In the genomic region with DNA sequence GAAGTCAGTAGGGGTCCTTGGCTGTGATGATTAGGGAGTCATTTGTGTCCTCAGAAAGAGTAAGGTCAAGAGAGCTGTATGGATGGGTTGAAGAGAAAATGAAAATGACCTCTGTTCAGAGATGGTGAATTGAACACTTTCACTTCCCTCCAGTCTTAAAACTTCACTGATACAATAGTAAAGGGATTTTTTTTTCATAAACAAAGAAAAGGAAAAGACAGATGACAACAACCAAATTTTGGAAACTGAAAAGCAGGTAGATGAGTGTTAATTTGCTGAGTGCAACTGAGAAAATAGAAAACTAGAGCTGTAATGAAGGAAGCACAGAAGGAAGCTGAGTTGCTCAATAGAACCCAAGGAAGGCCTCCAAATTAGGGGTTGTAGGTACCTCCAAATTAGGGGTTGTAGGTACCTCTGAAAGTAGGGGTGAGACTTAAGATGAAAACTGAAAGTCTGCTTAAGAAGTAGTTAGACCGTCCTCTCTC, we compare ENCODE assay signal across 12 cellular contexts. TPM values are rescaled to one million over a fixed set of nuclear protein-coding genes. Genes with fewer than 3 reads are reported as not detected.
DNase-seq lines count a peak whose midpoint lies in the region; ATAC-seq lines count a peak whose summit lies in the region.
"Had no signal": no experiment of that assay in that cellular context is flagged by ENCODE, and none has a peak within 500 bp of the region (broad histone marks: within the 10 kb centered on the region; RNA-seq: fewer than 3 reads in every experiment).

No MANE protein-coding gene starts in this region.

- H3K79me2 ChIP-seq in GM23248 (ENCODE audit: insufficient read depth) = no peaks in the 10 kb centered on the region

- no peaks in the 10 kb centered on the region for H3K9me3 ChIP-seq in GM23248 (ENCODE audit: low read depth)
- H3K9me3 ChIP-seq: BLaER1, colonic mucosa, prostate gland had no signal

- H2AFZ ChIP-seq in GM23248 = peak overlapping the region; percentile 48; the same call in 1 of the 2 replicates

- in situ Hi-C loops in GM23248 (cut with MboI) = no loop called here

- no peaks in the 10 kb centered on the region for H3K27me3 ChIP-seq in GM23248 (replicated peaks; ENCODE audit: insufficient read depth)
- H3K27me3 ChIP-seq: BLaER1, colonic mucosa had no signal

- CTCF ChIA-PET in activated naive CD4-positive, alpha-beta T cell treated with anti-CD3 and anti-CD28 coated beads, Interleukin-2, amount 10 ng/mL, durations not matched to agents 7 days and 5 days (lab: Charles Lee) = interaction anchor here (1.2 kb wide), 1 partner anchor 17 kb away, joined by 3 read pairs; no protein-coding TSS in a partner anchor

- peak; percentile 96 for ATAC-seq in HG03442 (IDR thresholded peaks at IDR 0.05; ENCODE audit: unreplicated experiment)
- peak; percentile 92 for ATAC-seq in stimulated activated memory B cell treated with anti-CD40 and anti-IgM and Interleukin-4, amounts not matched to agents 10 μg/mL and 1 μg/mL and 100 μg/mL, for 72 hours

- peaks cover 10% of the 10 kb centered on the region for H3K36me3 Mint-ChIP-seq in activated naive CD4-positive, alpha-beta T cell treated with anti-CD3 and anti-CD28 coated beads, Interleukin-2, amount 10 ng/mL, durations not matched to agents 7 days and 5 days
- H3K36me3 Mint-ChIP-seq in stimulated activated memory B cell treated with anti-CD40 and anti-IgM and Interleukin-4, amounts not matched to agents 10 μg/mL and 1 μg/mL and 100 μg/mL, for 72 hours = no peaks in the 10 kb centered on the region

- no peak for DNase-seq in activated naive CD4-positive, alpha-beta T cell treated with anti-CD3 and anti-CD28 coated beads, Interleukin-2, amount 10 ng/mL, durations not matched to agents 7 days and 5 days
- no peak for DNase-seq in activated naive CD4-positive, alpha-beta T cell treated with Interleukin-2 at 50 U/mL for 16 hours
- DNase-seq in GM23248 = no peak
- DNase-seq in NCI-H2171 (lab: John Stamatoyannopoulos, UW) = no peak
- DNase-seq in amniotic stem cell (lab: John Stamatoyannopoulos, UW) = no peak
- DNase-seq in HuH-7 (ENCODE audit: low spot score) = no peak
- DNase-seq: colonic mucosa, NCI-H526 treated with DMSO at 0.1 percent for 48 hours had no signal

- H3K4me1 ChIP-seq in GM23248 (ENCODE audit: insufficient read depth) = no peaks in the 10 kb centered on the region
- H3K4me1 ChIP-seq: BLaER1, colonic mucosa, prostate gland had no signal

- H3K4me1 Mint-ChIP-seq in activated naive CD4-positive, alpha-beta T cell treated with anti-CD3 and anti-CD28 coated beads, Interleukin-2, amount 10 ng/mL, durations not matched to agents 7 days and 5 days = peaks cover 22% of the 10 kb centered on the region
- peaks cover 27% of the 10 kb centered on the region for H3K4me1 Mint-ChIP-seq in stimulated activated memory B cell treated with anti-CD40 and anti-IgM and Interleukin-4, amounts not matched to agents 10 μg/mL and 1 μg/mL and 100 μg/mL, for 72 hours

- 73 to 75% methylated on average over 1 of the region's 1 CpG for WGBS in GM23248 (ENCODE audit: low coverage in 1 of 2, low lambda C conversion rate in 2 of 2, missing lambda C conversion rate in 2 of 2), 2 experiments

- no peak overlapping the region for H3K9ac ChIP-seq in GM23248
- H3K9ac ChIP-seq: BLaER1 had no signal

- H4K20me1 ChIP-seq in GM23248 (ENCODE audit: insufficient read depth) = no peaks in the 10 kb centered on the region
- H4K20me1 ChIP-seq: BLaER1 had no signal

- no peaks in the 10 kb centered on the region for H3F3A ChIP-seq in GM23248 (ENCODE audit: insufficient read depth)

- no peaks in the 10 kb centered on the region for H3K27me3 Mint-ChIP-seq in activated naive CD4-positive, alpha-beta T cell treated with anti-CD3 and anti-CD28 coated beads, Interleukin-2, amount 10 ng/mL, durations not matched to agents 7 days and 5 days
- no peaks in the 10 kb centered on the region for H3K27me3 Mint-ChIP-seq in stimulated activated memory B cell treated with anti-CD40 and anti-IgM and Interleukin-4, amounts not matched to agents 10 μg/mL and 1 μg/mL and 100 μg/mL, for 72 hours

- no peaks in the 10 kb centered on the region for H3K36me3 ChIP-seq in GM23248 (ENCODE audit: low read depth)
- H3K36me3 ChIP-seq: BLaER1, colonic mucosa, prostate gland had no signal

- no peak overlapping the region for H3K4me2 ChIP-seq in GM23248 (ENCODE audit: unreplicated experiment)
- H3K4me2 ChIP-seq: BLaER1 had no signal

- H3K27ac Mint-ChIP-seq in activated naive CD4-positive, alpha-beta T cell treated with anti-CD3 and anti-CD28 coated beads, Interleukin-2, amount 10 ng/mL, durations not matched to agents 7 days and 5 days = peak overlapping the region; percentile 82
- peak overlapping the region; percentile 82 for H3K27ac Mint-ChIP-seq in stimulated activated memory B cell treated with anti-CD40 and anti-IgM and Interleukin-4, amounts not matched to agents 10 μg/mL and 1 μg/mL and 100 μg/mL, for 72 hours

- no peak overlapping the region for H3K4me3 Mint-ChIP-seq in activated naive CD4-positive, alpha-beta T cell treated with anti-CD3 and anti-CD28 coated beads, Interleukin-2, amount 10 ng/mL, durations not matched to agents 7 days and 5 days
- peak overlapping the region; percentile 52 for H3K4me3 Mint-ChIP-seq in stimulated activated memory B cell treated with anti-CD40 and anti-IgM and Interleukin-4, amounts not matched to agents 10 μg/mL and 1 μg/mL and 100 μg/mL, for 72 hours

- peaks cover 2% of the 10 kb centered on the region for H3K9me3 Mint-ChIP-seq in activated naive CD4-positive, alpha-beta T cell treated with anti-CD3 and anti-CD28 coated beads, Interleukin-2, amount 10 ng/mL, durations not matched to agents 7 days and 5 days
- H3K9me3 Mint-ChIP-seq in stimulated activated memory B cell treated with anti-CD40 and anti-IgM and Interleukin-4, amounts not matched to agents 10 μg/mL and 1 μg/mL and 100 μg/mL, for 72 hours = peaks cover 2% of the 10 kb centered on the region

- no peaks in the 10 kb centered on the region for H3K9me2 ChIP-seq in GM23248 (ENCODE audit: insufficient read depth)

- no peak overlapping the region for H3K4me3 ChIP-seq in GM23248
- H3K4me3 ChIP-seq: BLaER1, colonic mucosa, prostate gland had no signal

- H3K27ac ChIP-seq in GM23248 = no peak overlapping the region
- H3K27ac ChIP-seq: BLaER1, colonic mucosa, prostate gland had no signal

RNA-seq across cellular contexts. Expression of gene S1PR1, which starts 14.8 kb away (rescaled TPM):
- total RNA-seq in GM23248 (2014; rRNA removed; shearing (Covaris generic)) = 42.6 and 44.3 TPM in 2 replicates
- polyA plus RNA-seq in GM23248 (2016; fragmentation: Nextera tagmentation; extraction: Ambion mirVana) = 48.5 and 52.2 TPM in 2 replicates
